14 cellular contexts compared by ENCODE assay signal in genomic region chr19:46919324-46919723, GRCh38. TPM values are rescaled to one million over a fixed set of nuclear protein-coding genes. Genes with fewer than 3 reads are reported as not detected.
DNase-seq lines count a peak whose midpoint lies in the region; ATAC-seq and TF ChIP-seq lines count a peak whose summit lies in the region.
"Had no signal": no experiment of that assay in that cellular context is flagged by ENCODE, and none has a peak within 500 bp of the region (broad histone marks: within the 10 kb centered on the region; RNA-seq: fewer than 3 reads in every experiment).

No MANE protein-coding gene starts in this region.

- no peak overlapping the region for H2BK15ac ChIP-seq in IMR-90 (ENCODE audit: low read depth, low read length)

- no peak overlapping the region for H3K4me3 Mint-ChIP-seq in T-helper 2 cell treated with Interferon-gamma antibody and Interleukin-4, amounts not matched to agents 5 μg/mL and 100 μg/mL, for 36 hours
- no peak overlapping the region for H3K4me3 Mint-ChIP-seq in activated naive CD8-positive, alpha-beta T cell treated with anti-CD3 and anti-CD28 coated beads, Interleukin-2, amount 50 U/mL, for 24 hours

- no TSS peak for BruUV-seq in IMR-90 (replicated peaks; lab: Mats Ljungman, UMichigan)

- no peak overlapping the region for H4K8ac ChIP-seq in IMR-90 (ENCODE audit: low read depth in 2 of 2, low read length in 2 of 2)

- POLR2A ChIA-PET in IMR-90 (lab: Charles Lee; ENCODE audit: unreplicated experiment) = no interaction called here

- no peak overlapping the region for H3K4me2 ChIP-seq in IMR-90 (ENCODE audit: low read depth, low read length)

- no peak overlapping the region for H3K27ac Mint-ChIP-seq in T-helper 2 cell treated with Interferon-gamma antibody and Interleukin-4, amounts not matched to agents 5 μg/mL and 100 μg/mL, for 36 hours
- no peak overlapping the region for H3K27ac Mint-ChIP-seq in activated naive CD8-positive, alpha-beta T cell treated with anti-CD3 and anti-CD28 coated beads, Interleukin-2, amount 50 U/mL, for 24 hours

- no peaks in the 10 kb centered on the region for H3K9me3 Mint-ChIP-seq in T-helper 2 cell treated with Interferon-gamma antibody and Interleukin-4, amounts not matched to agents 5 μg/mL and 100 μg/mL, for 36 hours
- no peaks in the 10 kb centered on the region for H3K9me3 Mint-ChIP-seq in activated naive CD8-positive, alpha-beta T cell treated with anti-CD3 and anti-CD28 coated beads, Interleukin-2, amount 50 U/mL, for 24 hours

- no peak overlapping the region for H4K91ac ChIP-seq in IMR-90 (ENCODE audit: insufficient read depth, low read depth, low read length)

- H3K14ac ChIP-seq in IMR-90 (replicated peaks; ENCODE audit: low read depth, low read length) = no peak overlapping the region

- H2BK5ac ChIP-seq in IMR-90 (ENCODE audit: low read depth, low read length, poor library complexity, severe bottlenecking) = no peak overlapping the region

- in situ Hi-C loops in IMR-90 (cut with MboI; ENCODE audit: low sequenced_read_pairs) = no loop called here

- H3K4me1 ChIP-seq in IMR-90 (ENCODE audit: control insufficient read depth, insufficient read depth, low read length) (peaks cover 7% of the 10 kb centered on the region), mesodermal cell (ENCODE audit: control insufficient read depth, insufficient read depth, low read length, poor library complexity, severe bottlenecking) (peaks cover 24% of the 10 kb centered on the region), mucosa of descending colon (ENCODE audit: low read depth) (peaks cover 9% of the 10 kb centered on the region)

- no peak overlapping the region for H3K9ac ChIP-seq in IMR-90 (ENCODE audit: low read depth, low read length)

- peak; percentile 30 for DNase-seq in T-helper 2 cell treated with Interferon-gamma antibody and Interleukin-4, amounts not matched to agents 5 μg/mL and 100 μg/mL, for 36 hours (ENCODE audit: low spot score)
- DNase-seq in T-helper 2 cell (no peak), IMR-90 (peak; percentile 75), mucosa of descending colon (no peak)
- DNase-seq in activated naive CD8-positive, alpha-beta T cell treated with anti-CD3 and anti-CD28 coated beads, Interleukin-2, amount 50 U/mL, for 24 hours = peak; percentile 16
- DNase-seq: 8988T; activated effector memory CD4-positive, alpha-beta T cell treated with anti-CD3 and anti-CD28 coated beads, Interleukin-2, amount 50 U/mL, for 16 hours; central memory CD4-positive, alpha-beta T cell; NCI-H1105 treated with DMSO at 0.1 percent for 48 hours; RPMI8226 had no signal

- no peaks in the 10 kb centered on the region for H3K27me3 ChIP-seq in IMR-90 (ENCODE audit: control insufficient read depth, insufficient read depth, low read length)
- H3K27me3 ChIP-seq: tibial nerve had no signal

- H3K36me3 ChIP-seq in IMR-90 (ENCODE audit: control insufficient read depth, insufficient read depth, low read length) = peaks cover 32% of the 10 kb centered on the region
- peaks cover 53% of the 10 kb centered on the region for H3K36me3 ChIP-seq in mesodermal cell (ENCODE audit: control insufficient read depth, insufficient read depth, low read length)
- no peaks in the 10 kb centered on the region for H3K36me3 ChIP-seq in mucosa of descending colon (ENCODE audit: low read depth)

- no peak overlapping the region for H3K18ac ChIP-seq in IMR-90 (ENCODE audit: low read depth, low read length)

- H3K79me1 ChIP-seq in IMR-90 (ENCODE audit: low read depth in 1 of 2, low read length in 2 of 2) = peaks cover 61 to 89% of the 10 kb centered on the region in 2 experiments

- peaks cover 39% of the 10 kb centered on the region for H3K36me3 Mint-ChIP-seq in T-helper 2 cell treated with Interferon-gamma antibody and Interleukin-4, amounts not matched to agents 5 μg/mL and 100 μg/mL, for 36 hours (ENCODE audit: low read depth)
- peaks cover 27% of the 10 kb centered on the region for H3K36me3 Mint-ChIP-seq in activated naive CD8-positive, alpha-beta T cell treated with anti-CD3 and anti-CD28 coated beads, Interleukin-2, amount 50 U/mL, for 24 hours (ENCODE audit: low read depth)

- H2BK120ac ChIP-seq in IMR-90 (ENCODE audit: low read depth, low read length) = no peak overlapping the region

- CTCF ChIA-PET in IMR-90 (lab: Yijun Ruan, JAX) = interaction anchor here (0.7 kb wide), 1 partner anchor 1539 kb away, joined by 3 read pairs; no protein-coding TSS in a partner anchor

- WGBS in IMR-90 (ENCODE audit: extremely low coverage in 2 of 2, insufficient read length in 1 of 2), 2 experiments = 39% methylated on average over 5 of the region's 8 CpGs; no CpG with 5 or more reads in 1 of the 2 experiments
- 97 to 98% methylated on average over 8 of the region's 8 CpGs for WGBS in mesodermal cell (ENCODE audit: insufficient coverage in 2 of 2), 2 experiments

- no peaks in the 10 kb centered on the region for H3K27me3 Mint-ChIP-seq in T-helper 2 cell treated with Interferon-gamma antibody and Interleukin-4, amounts not matched to agents 5 μg/mL and 100 μg/mL, for 36 hours (ENCODE audit: low read depth)
- H3K27me3 Mint-ChIP-seq in activated naive CD8-positive, alpha-beta T cell treated with anti-CD3 and anti-CD28 coated beads, Interleukin-2, amount 50 U/mL, for 24 hours = no peaks in the 10 kb centered on the region

- no peak overlapping the region for H3K56ac ChIP-seq in IMR-90 (ENCODE audit: extremely low read depth, insufficient read depth, low read length)

- H3K4ac ChIP-seq in IMR-90 (ENCODE audit: low read depth, low read length) = no peak overlapping the region

- TF ChIP-seq CTCF in IMR-90 (conservative IDR thresholded peaks at IDR 0.05; ENCODE audit: low read depth, low read length) = no peak
- TF ChIP-seq CTCF in mucosa of descending colon (IDR thresholded peaks at IDR 0.05) = no peak

- dilution Hi-C loops in IMR-90 (cut with HindIII; ENCODE audit: low sequenced_read_pairs, unreplicated experiment) = no loop called here

- H3K4me1 Mint-ChIP-seq in T-helper 2 cell treated with Interferon-gamma antibody and Interleukin-4, amounts not matched to agents 5 μg/mL and 100 μg/mL, for 36 hours (ENCODE audit: low read depth) = peaks cover 23% of the 10 kb centered on the region
- H3K4me1 Mint-ChIP-seq in activated naive CD8-positive, alpha-beta T cell treated with anti-CD3 and anti-CD28 coated beads, Interleukin-2, amount 50 U/mL, for 24 hours = peaks cover 51% of the 10 kb centered on the region

- H4K5ac ChIP-seq in IMR-90 (ENCODE audit: low read depth, low read length) = no peak overlapping the region

- H3K27ac ChIP-seq in IMR-90 (ENCODE audit: insufficient read depth, low read length) = no peak overlapping the region
- H3K27ac ChIP-seq in mesodermal cell (ENCODE audit: low read depth, low read length, severe bottlenecking) = peak overlapping the region; percentile 17
- H3K27ac ChIP-seq: tibial nerve had no signal

- no peak overlapping the region for H3K23ac ChIP-seq in IMR-90 (ENCODE audit: low read depth, low read length)

- peak; percentile 71 for ATAC-seq in IMR-90 (ENCODE audit: low read depth)
- ATAC-seq in activated naive CD8-positive, alpha-beta T cell treated with anti-CD3 and anti-CD28 coated beads, Interleukin-2, amount 50 U/mL, for 24 hours = peak; percentile 73
- ATAC-seq in GM19455 (IDR thresholded peaks at IDR 0.05; ENCODE audit: unreplicated experiment) = no peak
- ATAC-seq in GM18867 (IDR thresholded peaks at IDR 0.05; ENCODE audit: unreplicated experiment) = no peak
- no peak for ATAC-seq in mucosa of descending colon

- H2AFZ ChIP-seq in IMR-90 (replicated peaks; ENCODE audit: low read length, poor library complexity) = no peak overlapping the region

- no peak for TF ChIP-seq POLR2A in IMR-90 (IDR thresholded peaks at IDR 0.05; ENCODE audit: low read depth, low read length)

- H2AK9ac ChIP-seq in IMR-90 (replicated peaks; ENCODE audit: low read depth, low read length, poor library complexity) = no peak overlapping the region

- no peak overlapping the region for H2BK20ac ChIP-seq in IMR-90 (ENCODE audit: low read depth, low read length)

- peaks cover 47% of the 10 kb centered on the region for H4K20me1 ChIP-seq in IMR-90 (ENCODE audit: insufficient read depth, low read length)

- intact Hi-C loops in IMR-90 (cut with micrococcal nuclease) = no loop called here
- intact Hi-C loops in mucosa of descending colon (cut with DNase I, micrococcal nuclease) = no loop called here

- no peak for TF ChIP-seq RAD21 in IMR-90 (IDR thresholded peaks at IDR 0.05; ENCODE audit: low read length)

- no peak overlapping the region for H2AK5ac ChIP-seq in IMR-90 (ENCODE audit: low read depth, low read length)

- peaks cover 23% of the 10 kb centered on the region for H3K9me1 ChIP-seq in IMR-90 (ENCODE audit: insufficient read depth, low read length)

- H3K4me3 ChIP-seq in IMR-90 (ENCODE audit: insufficient read depth, low read depth, low read length) (no peak overlapping the region), mesodermal cell (ENCODE audit: extremely low read depth, insufficient read depth, low read length, poor library complexity, severe bottlenecking) (no peak overlapping the region), mucosa of descending colon (no peak overlapping the region)
- H3K4me3 ChIP-seq: tibial nerve had no signal

- H3K9me3 ChIP-seq in IMR-90 (ENCODE audit: control insufficient read depth, insufficient read depth, low read length) (no peaks in the 10 kb centered on the region), mesodermal cell (ENCODE audit: control insufficient read depth, low read length) (no peaks in the 10 kb centered on the region), mucosa of descending colon (no peaks in the 10 kb centered on the region)
- H3K9me3 ChIP-seq: tibial nerve had no signal

TF ChIP-seq in IMR-90, 13 proteins besides CTCF, POLR2A, EP300 and RAD21:
- TF ChIP-seq MAZ (IDR thresholded peaks at IDR 0.05; ENCODE audit: borderline replicate concordance, low read depth, low read length) = no peak
- no peak for TF ChIP-seq CHD1 (IDR thresholded peaks at IDR 0.05; ENCODE audit: low read depth, low read length)
- TF ChIP-seq RFX5 (IDR thresholded peaks at IDR 0.05; ENCODE audit: low read depth, low read length) = no peak
- TF ChIP-seq USF2 (IDR thresholded peaks at IDR 0.05; ENCODE audit: low read depth, low read length) = no peak
- peak; percentile 83 for TF ChIP-seq MAFK (IDR thresholded peaks at IDR 0.05; ENCODE audit: low read depth, low read length)

RNA-seq across cellular contexts. Expression of gene ARHGAP35, which starts 58.5 kb away (rescaled TPM):
- total RNA-seq in IMR-90 (2012; rRNA removed) = 28.9 and 29.0 TPM in 2 replicates
- 16.4 and 18.7 TPM in 2 replicates for polyA plus RNA-seq in IMR-90 (2012; rRNA removed)
- polyA plus RNA-seq in IMR-90 (2012; cell fraction: cytosol; rRNA removed) = 10.3 and 12.5 TPM in 2 replicates
- polyA plus RNA-seq in IMR-90 (2012; cell fraction: nucleus; rRNA removed; ENCODE audit: low replicate concordance) = 17.8 and 19.1 TPM in 2 replicates
- polyA plus RNA-seq in mesodermal cell (2013, experiment 1 of 2) = 33.0 TPM
- 30.4 TPM for polyA plus RNA-seq in mesodermal cell (2013, experiment 2 of 2)
- 10 to 100 TPM; 56.5 to 85.3 (median 82.7) TPM for total RNA-seq in mucosa of descending colon

Comparison
In these comparisons a context has a peak if more than half of its experiments do, and no peak if none do; other contexts are left out.
1. DNase-seq: peak in T-helper 2 cell treated with Interferon-gamma antibody and Interleukin-4, amounts not matched to agents 5 μg/mL and 100 μg/mL, for 36 hours (single experiment), IMR-90 (single experiment) and activated naive CD8-positive, alpha-beta T cell treated with anti-CD3 and anti-CD28 coated beads, Interleukin-2, amount 50 U/mL, for 24 hours (single experiment); none in T-helper 2 cell (0 of 5) and mucosa of descending colon (0 of 3).
2. ATAC-seq: peak in IMR-90 (single experiment) and activated naive CD8-positive, alpha-beta T cell treated with anti-CD3 and anti-CD28 coated beads, Interleukin-2, amount 50 U/mL, for 24 hours (single experiment); none in GM19455 (single experiment), GM18867 (single experiment) and mucosa of descending colon (single experiment).